13 cellular contexts compared by ENCODE assay signal in the genomic region with DNA sequence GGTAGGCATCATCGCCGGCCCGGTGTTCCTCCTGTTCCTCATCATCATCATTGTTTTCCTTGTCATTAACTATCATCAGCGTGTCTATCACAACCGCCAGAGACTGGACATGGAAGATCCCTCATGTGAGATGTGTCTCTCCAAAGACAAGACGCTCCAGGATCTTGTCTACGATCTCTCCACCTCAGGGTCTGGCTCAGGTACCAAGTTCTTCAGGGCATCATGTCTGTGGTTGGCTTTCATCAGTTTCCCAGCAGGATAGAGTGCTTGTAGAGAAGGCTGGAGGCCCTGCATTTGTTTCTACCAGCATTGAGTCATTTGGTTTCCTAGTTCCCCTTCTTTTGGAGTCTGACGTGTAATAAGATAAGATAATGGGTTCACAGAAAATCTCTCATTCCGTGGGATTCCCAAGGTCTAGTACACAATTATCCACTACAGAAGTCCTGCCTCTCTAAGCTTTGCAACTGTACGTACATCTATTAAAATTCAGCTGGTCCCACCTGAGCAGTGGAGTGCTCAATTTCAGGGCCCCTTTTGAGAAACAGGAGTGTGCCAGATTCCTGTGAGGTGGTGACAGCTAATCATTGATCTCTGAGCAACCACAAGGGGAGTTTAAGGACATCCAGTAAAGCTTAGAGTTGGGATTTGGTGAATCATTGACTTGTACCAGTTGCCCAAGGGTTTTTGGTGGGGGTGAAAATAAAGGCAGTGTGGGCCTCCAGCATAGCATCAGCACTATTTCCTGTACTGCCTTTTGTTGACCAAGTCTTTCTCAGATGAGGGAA. TPM values are rescaled to one million over a fixed set of nuclear protein-coding genes. Genes with fewer than 3 reads are reported as not detected.
A peak's percentile ranks its signal among the peaks of the same experiment; 100 is the strongest.
DNase-seq lines count a peak whose midpoint lies in the region; ATAC-seq and TF ChIP-seq lines count a peak whose summit lies in the region.
"Had no signal": no experiment of that assay in that cellular context is flagged by ENCODE, and none has a peak within 500 bp of the region (broad histone marks: within the 10 kb centered on the region; RNA-seq: fewer than 3 reads in every experiment).

No MANE protein-coding gene starts in this region.

- BruUV-seq in IMR-90 (replicated peaks; lab: Mats Ljungman, UMichigan), result no TSS peak

- no peak overlapping the region for H2BK5ac ChIP-seq in IMR-90 (ENCODE audit: low read depth, low read length, poor library complexity, severe bottlenecking)

- H3K4me3 ChIP-seq in AG09309 (ENCODE audit: control insufficient read depth, low read depth, low read length), result no peak overlapping the region
- H3K4me3 ChIP-seq in IMR-90 (ENCODE audit: insufficient read depth, low read depth, low read length), result no peak overlapping the region
- no peak overlapping the region for H3K4me3 ChIP-seq in astrocyte of the spinal cord (ENCODE audit: low read depth, low read length)
- H3K4me3 ChIP-seq in lower lobe of right lung, result no peak overlapping the region
- H3K4me3 ChIP-seq in naive thymus-derived CD4-positive, alpha-beta T cell (ENCODE audit: low read length), result no peak overlapping the region

- CTCF ChIA-PET in IMR-90 (lab: Yijun Ruan, JAX), result interaction anchor here (1.1 kb wide), 1 partner anchor 82 kb away, joined by 4 read pairs; no protein-coding TSS in a partner anchor
- CTCF ChIA-PET in naive thymus-derived CD4-positive, alpha-beta T cell (lab: Charles Lee), result interaction anchor here (0.7 to 1.8 kb wide), 3 partner anchors 11 to 96 kb away, joined by 3 to 9 read pairs (median 3); no protein-coding TSS in a partner anchor

- peaks cover 27 to 80% of the 10 kb centered on the region in 2 experiments for H3K79me1 ChIP-seq in IMR-90 (ENCODE audit: low read depth in 1 of 2, low read length in 2 of 2)

- ATAC-seq in IMR-90 (ENCODE audit: low read depth), result no peak
- ATAC-seq in lower lobe of right lung, result peak in 1 of 2 donors; percentile 13
- no peak for ATAC-seq in HG02623 (IDR thresholded peaks at IDR 0.05; ENCODE audit: unreplicated experiment)
- ATAC-seq in naive thymus-derived CD4-positive, alpha-beta T cell, result no peak

- H3K4me1 Mint-ChIP-seq in naive thymus-derived CD4-positive, alpha-beta T cell, result peaks cover 52 to 69% (median 64%) of the 10 kb centered on the region in 7 donors

- H4K8ac ChIP-seq in IMR-90 (ENCODE audit: low read depth in 2 of 2, low read length in 2 of 2), result no peak overlapping the region; a peak in 1 of 4 replicates

- no peak overlapping the region for H3K27ac ChIP-seq in IMR-90 (ENCODE audit: insufficient read depth, low read length)
- H3K27ac ChIP-seq in lower lobe of right lung, result peak overlapping the region; percentile 33
- H3K27ac ChIP-seq in naive thymus-derived CD4-positive, alpha-beta T cell (ENCODE audit: low read depth, low read length), result no peak overlapping the region

- H3K18ac ChIP-seq in IMR-90 (ENCODE audit: low read depth, low read length), result no peak overlapping the region

- no peak overlapping the region; the same call in 1 of the 2 replicates for H3K14ac ChIP-seq in IMR-90 (replicated peaks; ENCODE audit: low read depth, low read length)

- H3K27ac Mint-ChIP-seq in naive thymus-derived CD4-positive, alpha-beta T cell, result peak overlapping the region in 2 of 9 donors; percentile 22 to 24
- H3K27ac Mint-ChIP-seq: activated CD4-positive, alpha-beta T cell treated with anti-CD3 and anti-CD28 coated beads, Interleukin-2, amount 10 ng/mL, durations not matched to agents 7 days and 5 days had no signal

- peaks cover 9% of the 10 kb centered on the region; the same call in 1 of the 2 replicates for H4K20me1 ChIP-seq in IMR-90 (ENCODE audit: insufficient read depth, low read length)

- no peaks in the 10 kb centered on the region for H3K9me3 Mint-ChIP-seq in naive thymus-derived CD4-positive, alpha-beta T cell
- H3K9me3 Mint-ChIP-seq: activated CD4-positive, alpha-beta T cell treated with anti-CD3 and anti-CD28 coated beads, Interleukin-2, amount 10 ng/mL, durations not matched to agents 7 days and 5 days had no signal

- peak overlapping the region in 3 of 10 donors; percentile 14 to 73 (median 26) for H3K4me3 Mint-ChIP-seq in naive thymus-derived CD4-positive, alpha-beta T cell
- H3K4me3 Mint-ChIP-seq: activated CD4-positive, alpha-beta T cell treated with anti-CD3 and anti-CD28 coated beads, Interleukin-2, amount 10 ng/mL, durations not matched to agents 7 days and 5 days had no signal

- peak overlapping the region; percentile 26 for H2BK120ac ChIP-seq in IMR-90 (ENCODE audit: low read depth, low read length)

- no peak for TF ChIP-seq RAD21 in IMR-90 (IDR thresholded peaks at IDR 0.05; ENCODE audit: low read length)

- peak overlapping the region; percentile 11 for H2AK9ac ChIP-seq in IMR-90 (replicated peaks; ENCODE audit: low read depth, low read length, poor library complexity)

- no peak for TF ChIP-seq POLR2A in IMR-90 (IDR thresholded peaks at IDR 0.05; ENCODE audit: low read depth, low read length)

- peak overlapping the region; percentile 7; the same call in 1 of the 3 replicates for H2BK15ac ChIP-seq in IMR-90 (ENCODE audit: low read depth, low read length)

- H3K4me2 ChIP-seq in IMR-90 (ENCODE audit: low read depth, low read length), result no peak overlapping the region

- no peak overlapping the region; the same call in 1 of the 2 replicates for H2BK20ac ChIP-seq in IMR-90 (ENCODE audit: low read depth, low read length)

- 0 out of 2 replicates have a peak overlapping the region, but pooled peaks have one; percentile 8 for H3K4ac ChIP-seq in IMR-90 (ENCODE audit: low read depth, low read length)

- peaks cover 0 to 12% (median 0%) of the 10 kb centered on the region in 5 donors for H3K27me3 Mint-ChIP-seq in naive thymus-derived CD4-positive, alpha-beta T cell

- in situ Hi-C loops in IMR-90 (cut with MboI; ENCODE audit: low sequenced_read_pairs) (loop anchor here (5.0 kb wide), 1 partner anchor 84 kb away; no protein-coding TSS in a partner anchor), astrocyte of the spinal cord (cut with HindIII; ENCODE audit: low sequenced_read_pairs) (no loop called here)

- peak overlapping the region; percentile 30; the same call in 1 of the 2 replicates for H3K23ac ChIP-seq in IMR-90 (ENCODE audit: low read depth, low read length)

- H3K9me3 ChIP-seq in IMR-90 (ENCODE audit: control insufficient read depth, insufficient read depth, low read length) (no peaks in the 10 kb centered on the region), lower lobe of right lung (no peaks in the 10 kb centered on the region)
- no peaks in the 10 kb centered on the region for H3K9me3 ChIP-seq in naive thymus-derived CD4-positive, alpha-beta T cell (ENCODE audit: control insufficient read depth in 2 of 3, low read length in 3 of 3)
- H3K9me3 ChIP-seq: BE2C had no signal

- POLR2A ChIA-PET in IMR-90 (lab: Charles Lee; ENCODE audit: unreplicated experiment), result no interaction called here
- POLR2A ChIA-PET in naive thymus-derived CD4-positive, alpha-beta T cell (lab: Charles Lee), result interaction anchor here (1.3 kb wide), 1 partner anchor 15 kb away, joined by 3 read pairs; no protein-coding TSS in a partner anchor

- peaks cover 4 to 30% (median 23%) of the 10 kb centered on the region in 5 donors for H3K36me3 Mint-ChIP-seq in naive thymus-derived CD4-positive, alpha-beta T cell

- H4K91ac ChIP-seq in IMR-90 (ENCODE audit: insufficient read depth, low read depth, low read length), result no peak overlapping the region

- peaks cover 33% of the 10 kb centered on the region for H3K4me1 ChIP-seq in IMR-90 (ENCODE audit: control insufficient read depth, insufficient read depth, low read length)
- H3K4me1 ChIP-seq in lower lobe of right lung, result peaks cover 77% of the 10 kb centered on the region
- peaks cover 40 to 46% of the 10 kb centered on the region in 2 donors for H3K4me1 ChIP-seq in naive thymus-derived CD4-positive, alpha-beta T cell (ENCODE audit: control insufficient read depth in 2 of 2, insufficient read depth in 2 of 2, low read length in 2 of 2)

- H3K56ac ChIP-seq in IMR-90 (ENCODE audit: extremely low read depth, insufficient read depth, low read length), result no peak overlapping the region

- DNase-seq in AG09309 (ENCODE audit: low read depth) (peak; percentile 55), IMR-90 (peak; percentile 50), astrocyte of the spinal cord (ENCODE audit: low read depth, low spot score) (peak; percentile 15), lower lobe of right lung (no peak), COLO668 (lab: John Stamatoyannopoulos, UW; ENCODE audit: unreplicated experiment) (no peak)
- no peak for DNase-seq in stimulated activated CD4-positive, alpha-beta T cell treated with anti-CD3 and anti-CD28 coated beads, Interleukin-15, amount 100 ng/mL, for 24 hours
- DNase-seq in naive thymus-derived CD4-positive, alpha-beta T cell, result no peak
- DNase-seq: activated CD4-positive, alpha-beta T cell treated with anti-CD3 and anti-CD28 coated beads, Interleukin-2, amount 10 ng/mL, durations not matched to agents 7 days and 5 days; activated gamma-delta T cell treated with Interleukin-2 at 50 U/mL for 16 hours; BE2C; NCI-H2107; Right ventricle myocardium superior had no signal

- H2AFZ ChIP-seq in IMR-90 (replicated peaks; ENCODE audit: low read length, poor library complexity), result no peak overlapping the region

- H3K36me3 ChIP-seq in IMR-90 (ENCODE audit: control insufficient read depth, insufficient read depth, low read length) (peaks cover 32% of the 10 kb centered on the region), lower lobe of right lung (peaks cover 54% of the 10 kb centered on the region)
- H3K36me3 ChIP-seq in naive thymus-derived CD4-positive, alpha-beta T cell (ENCODE audit: control insufficient read depth in 2 of 3, insufficient read depth in 3 of 3, low read length in 3 of 3), result peaks cover 0 to 19% (median 0%) of the 10 kb centered on the region in 3 experiments

- WGBS in IMR-90 (ENCODE audit: extremely low coverage in 2 of 2, insufficient read length in 1 of 2), 2 experiments, result 100% methylated on average over 2 of the region's 10 CpGs; no CpG with 5 or more reads in 1 of the 2 experiments

- intact Hi-C loops in IMR-90 (cut with micrococcal nuclease), result no loop called here
- intact Hi-C loops in lower lobe of right lung (cut with DNase I), result no loop called here
- intact Hi-C loops in naive thymus-derived CD4-positive, alpha-beta T cell (cut with micrococcal nuclease), result loop anchor here in 1 of 2 donors (10.0 kb wide), 1 partner anchor 552 kb away; a partner anchor contains a TSS

- H3K9me1 ChIP-seq in IMR-90 (ENCODE audit: insufficient read depth, low read length), result peaks cover 31% of the 10 kb centered on the region

- TF ChIP-seq CTCF in AG09309 (IDR thresholded peaks at IDR 0.05; ENCODE audit: control insufficient read depth, insufficient read depth, low read depth, low read length, missing control alignments), result no peak
- no peak for TF ChIP-seq CTCF in IMR-90 (conservative IDR thresholded peaks at IDR 0.05; ENCODE audit: low read depth, low read length)
- no peak for TF ChIP-seq CTCF in astrocyte of the spinal cord (IDR thresholded peaks at IDR 0.05; ENCODE audit: low read depth, low read length)
- TF ChIP-seq CTCF in lower lobe of right lung (IDR thresholded peaks at IDR 0.05), result no peak

- H3K27me3 ChIP-seq in IMR-90 (ENCODE audit: control insufficient read depth, insufficient read depth, low read length) (no peaks in the 10 kb centered on the region), lower lobe of right lung (ENCODE audit: low read depth) (no peaks in the 10 kb centered on the region)
- no peaks in the 10 kb centered on the region for H3K27me3 ChIP-seq in naive thymus-derived CD4-positive, alpha-beta T cell (ENCODE audit: control insufficient read depth in 2 of 2, insufficient read depth in 2 of 2, low read length in 2 of 2)
- H3K27me3 ChIP-seq: BE2C had no signal

- peak overlapping the region; percentile 53; the same call in 1 of the 2 replicates for H2AK5ac ChIP-seq in IMR-90 (ENCODE audit: low read depth, low read length)

- dilution Hi-C loops in IMR-90 (cut with HindIII; ENCODE audit: low sequenced_read_pairs, unreplicated experiment), result no loop called here

- H4K5ac ChIP-seq in IMR-90 (ENCODE audit: low read depth, low read length), result no peak overlapping the region

- no peak overlapping the region for H3K9ac ChIP-seq in IMR-90 (ENCODE audit: low read depth, low read length)

RNA-seq across cellular contexts. Expression of a gene that starts 25.1 kb away (rescaled TPM):
- total RNA-seq in IMR-90 (2012; rRNA removed), result 5.7 and 5.8 TPM in 2 replicates
- polyA plus RNA-seq in IMR-90 (2012; rRNA removed), result 12.1 and 13.6 TPM in 2 replicates
- polyA plus RNA-seq in IMR-90 (2012; cell fraction: cytosol; rRNA removed), result 9.7 and 10.3 TPM in 2 replicates
- polyA plus RNA-seq in IMR-90 (2012; cell fraction: nucleus; rRNA removed; ENCODE audit: low replicate concordance), result 10.9 and 17.0 TPM in 2 replicates
- 34.9 TPM for total RNA-seq in lower lobe of right lung
- total RNA-seq in naive thymus-derived CD4-positive, alpha-beta T cell, result 10 to 100 TPM in 4 of 5 experiments, 1 to 10 TPM in 1; 4.9 to 14.8 (median 14.2) TPM
- 1 to 10 TPM; 2.5 to 2.9 TPM for polyA plus RNA-seq in naive thymus-derived CD4-positive, alpha-beta T cell

RNA-seq across cellular contexts. Expression of a gene that starts 30.2 kb away (rescaled TPM):
- total RNA-seq in IMR-90 (2012; rRNA removed), result 2.5 and 2.7 TPM in 2 replicates
- polyA plus RNA-seq in IMR-90 (2012; rRNA removed), result 5.3 and 5.9 TPM in 2 replicates
- polyA plus RNA-seq in IMR-90 (2012; cell fraction: cytosol; rRNA removed), result 6.4 and 9.7 TPM in 2 replicates
- polyA plus RNA-seq in IMR-90 (2012; cell fraction: nucleus; rRNA removed; ENCODE audit: low replicate concordance), result 20.2 and 22.8 TPM in 2 replicates
- total RNA-seq in lower lobe of right lung, result 85.5 TPM
- total RNA-seq in naive thymus-derived CD4-positive, alpha-beta T cell, result 100 to 1,000 TPM in 2 of 5 experiments, 10 to 100 TPM in 2, 1 to 10 TPM in 1; 5.6 to 501 (median 33.7) TPM
- 1 to 10 TPM; 1.1 to 1.3 TPM for polyA plus RNA-seq in naive thymus-derived CD4-positive, alpha-beta T cell

Comparison
In these comparisons a context has a peak if more than half of its experiments do, and no peak if none do; other contexts are left out.
1. DNase-seq: peak in AG09309 (single experiment), IMR-90 (single experiment) and astrocyte of the spinal cord (single experiment); none in lower lobe of right lung (single experiment), COLO668 (single experiment), stimulated activated CD4-positive, alpha-beta T cell treated with anti-CD3 and anti-CD28 coated beads, Interleukin-15, amount 100 ng/mL, for 24 hours (single experiment) and naive thymus-derived CD4-positive, alpha-beta T cell (0 of 9).